23 cellular contexts compared by ENCODE assay signal in genomic region chr9:87670572-87671264, GRCh38. TPM values are rescaled to one million over a fixed set of nuclear protein-coding genes. Genes with fewer than 3 reads are reported as not detected.
A peak's percentile ranks its signal among the peaks of the same experiment; 100 is the strongest.
DNase-seq lines count a peak whose midpoint lies in the region; ATAC-seq and TF ChIP-seq lines count a peak whose summit lies in the region.
"Had no signal": no experiment of that assay in that cellular context is flagged by ENCODE, and none has a peak within 500 bp of the region (broad histone marks: within the 10 kb centered on the region; RNA-seq: fewer than 3 reads in every experiment).

No MANE protein-coding gene starts in this region.

- H3K4ac ChIP-seq in H9 (ENCODE audit: low read depth, low read length) (no peak overlapping the region), neuronal stem cell (ENCODE audit: low read length) (no peak overlapping the region)

- WGBS in H9 (ENCODE audit: extremely low coverage, insufficient read length, low lambda C conversion rate), result no CpG with 5 or more reads among the region's 18 CpGs
- no CpG with 5 or more reads among the region's 18 CpGs for WGBS in neuronal stem cell (ENCODE audit: extremely low coverage in 2 of 2, insufficient read length in 2 of 2, insufficient replicate concordance in 1 of 2), 2 donors

- H3K4me1 ChIP-seq in H9 (ENCODE audit: insufficient read depth, low read length), result no peaks in the 10 kb centered on the region
- no peaks in the 10 kb centered on the region for H3K4me1 ChIP-seq in neuronal stem cell (ENCODE audit: control insufficient read depth in 2 of 2, insufficient read depth in 1 of 2, low read depth in 1 of 2, low read length in 2 of 2)
- H3K4me1 ChIP-seq: Caco-2, Peyer's patch, SJSA1 had no signal

- CTCF ChIA-PET in activated naive CD4-positive, alpha-beta T cell treated with anti-CD3 and anti-CD28 coated beads, Interleukin-2, amount 10 ng/mL, durations not matched to agents 7 days and 5 days (lab: Charles Lee), result interaction anchor here (0.7 kb wide), 1 partner anchor 86 kb away, joined by 3 read pairs; no protein-coding TSS in a partner anchor

- H3K4me3 ChIP-seq in neuronal stem cell (ENCODE audit: low read length in 2 of 2), result no peak overlapping the region
- H3K4me3 ChIP-seq: GM12878, GM23248, Peyer's patch, SJSA1 had no signal

- H3K56ac ChIP-seq in H9 (ENCODE audit: insufficient read length, low read depth, low read length), result no peak overlapping the region

- H2AFZ ChIP-seq in H9 (ENCODE audit: low read length), result no peak overlapping the region
- H2AFZ ChIP-seq in neuronal stem cell (ENCODE audit: low read length), result no peak overlapping the region
- H2AFZ ChIP-seq: GM23248 had no signal

- no peaks in the 10 kb centered on the region for H3K27me3 ChIP-seq in H9 (ENCODE audit: insufficient read depth, low read length)
- H3K27me3 ChIP-seq in neuronal stem cell (ENCODE audit: control insufficient read depth in 3 of 3, insufficient read depth in 3 of 3, low read depth in 1 of 3, low read length in 3 of 3), result no peaks in the 10 kb centered on the region
- H3K27me3 ChIP-seq: Peyer's patch, SJSA1 had no signal

- H3K23me2 ChIP-seq in H9 (ENCODE audit: insufficient read length, low read depth, low read length, poor library complexity, severe bottlenecking), result no peaks in the 10 kb centered on the region

- H3K4me2 ChIP-seq in H9 (ENCODE audit: insufficient read depth, insufficient read length, low read length), result no peak overlapping the region
- H3K4me2 ChIP-seq in neuronal stem cell (ENCODE audit: insufficient read depth, low read length, poor library complexity, severe bottlenecking), result no peak overlapping the region

- H3T11ph ChIP-seq in H9 (ENCODE audit: low read length), result no peak overlapping the region

- H3K27me3 Mint-ChIP-seq in H9 (ENCODE audit: low read depth), result no peaks in the 10 kb centered on the region; the same call in 1 of the 2 replicates
- peaks cover 14% of the 10 kb centered on the region for H3K27me3 Mint-ChIP-seq in activated naive CD4-positive, alpha-beta T cell treated with anti-CD3 and anti-CD28 coated beads, Interleukin-2, amount 10 ng/mL, durations not matched to agents 7 days and 5 days
- H3K27me3 Mint-ChIP-seq: B cell had no signal

- H3K27ac ChIP-seq in H9 (ENCODE audit: insufficient read length, low read depth, low read length) (no peak overlapping the region), neuronal stem cell (replicated peaks; ENCODE audit: low read length) (no peak overlapping the region)
- H3K27ac ChIP-seq: GM23248, Peyer's patch, SJSA1 had no signal

- H3K9me3 ChIP-seq in H9 (ENCODE audit: control insufficient read depth, low read depth, low read length) (peaks cover 4% of the 10 kb centered on the region), neuronal stem cell (replicated peaks in 1 of 2; ENCODE audit: control insufficient read depth in 2 of 2, insufficient read depth in 1 of 2, low read depth in 1 of 2, low read length in 2 of 2) (peaks cover 17 to 24% of the 10 kb centered on the region in 2 donors)
- H3K9me3 ChIP-seq: Caco-2, Peyer's patch had no signal

- H3K18ac ChIP-seq in H9 (ENCODE audit: insufficient read length, low read depth, low read length), result no peak overlapping the region
- H3K18ac ChIP-seq in neuronal stem cell (ENCODE audit: low read length), result no peak overlapping the region

- DNase-seq in NCI-H510A treated with DMSO at 0.1 percent for 48 hours (lab: John Stamatoyannopoulos, UW), result peak; percentile 7
- DNase-seq in NCI-H510A (lab: John Stamatoyannopoulos, UW), result no peak
- peak; percentile 18 for DNase-seq in H9
- peak; percentile 53 for DNase-seq in NCI-H2171 treated with DMSO at 0.1 percent for 48 hours (lab: John Stamatoyannopoulos, UW)
- DNase-seq in neuronal stem cell (ENCODE audit: low spot score), result no peak
- no peak for DNase-seq in inferior parietal cortex (ENCODE audit: extremely low spot score)
- DNase-seq in activated naive CD4-positive, alpha-beta T cell treated with anti-CD3 and anti-CD28 coated beads, Interleukin-2, amount 10 ng/mL, durations not matched to agents 7 days and 5 days, result no peak
- DNase-seq: 8988T; Caco-2; DMS53; EL; GM23248; MM.1S; NCI-H1092 treated with DMSO at 0.1 percent for 48 hours; NCI-H1694; NCI-H524 treated with DMSO at 0.1 percent for 48 hours; NK-92 treated with Interleukin-12 subunit alpha and Interleukin-12 subunit beta, amount 100 ng/mL, for 24 hours; Peyer's patch had no signal

- no peak overlapping the region for H2BK20ac ChIP-seq in H9 (ENCODE audit: low read depth, low read length, poor library complexity, severe bottlenecking)

- H3K9me3 Mint-ChIP-seq in H9, result peaks cover 14 to 20% of the 10 kb centered on the region in 2 experiments
- H3K9me3 Mint-ChIP-seq in activated naive CD4-positive, alpha-beta T cell treated with anti-CD3 and anti-CD28 coated beads, Interleukin-2, amount 10 ng/mL, durations not matched to agents 7 days and 5 days, result peaks cover 10% of the 10 kb centered on the region

- H2BK5ac ChIP-seq in H9 (ENCODE audit: insufficient read length, low read length), result no peak overlapping the region
- no peak overlapping the region for H2BK5ac ChIP-seq in neuronal stem cell (ENCODE audit: low read length)

- H2BK120ac ChIP-seq in H9 (ENCODE audit: low read depth, low read length, poor library complexity, severe bottlenecking), result no peak overlapping the region
- H2BK120ac ChIP-seq in neuronal stem cell (ENCODE audit: low read depth, low read length), result no peak overlapping the region

- ATAC-seq in HG02852 (IDR thresholded peaks at IDR 0.05; ENCODE audit: unreplicated experiment), result no peak
- ATAC-seq: GM12878, HCT116 had no signal

- no peak for TF ChIP-seq CTCF in H9 (conservative IDR thresholded peaks at IDR 0.05)

- peaks cover 21 to 77% of the 10 kb centered on the region in 2 donors for H3K36me3 ChIP-seq in neuronal stem cell (replicated peaks in 1 of 2; ENCODE audit: control insufficient read depth in 2 of 2, insufficient read depth in 2 of 2, low read length in 2 of 2)

- no peak overlapping the region for H2BK12ac ChIP-seq in H9 (ENCODE audit: insufficient read length, low read depth, low read length)
- H2BK12ac ChIP-seq in neuronal stem cell (ENCODE audit: low read length), result no peak overlapping the region

- H3K4me3 Mint-ChIP-seq in H9, result no peak overlapping the region
- H3K4me3 Mint-ChIP-seq in activated naive CD4-positive, alpha-beta T cell treated with anti-CD3 and anti-CD28 coated beads, Interleukin-2, amount 10 ng/mL, durations not matched to agents 7 days and 5 days, result no peak overlapping the region
- H3K4me3 Mint-ChIP-seq: B cell had no signal

- H4K91ac ChIP-seq in H9 (ENCODE audit: insufficient read length, low read depth, low read length) (no peak overlapping the region), neuronal stem cell (ENCODE audit: low read depth, low read length, poor library complexity) (no peak overlapping the region)

- H4K5ac ChIP-seq in H9 (ENCODE audit: insufficient read length, low read depth, low read length), result no peak overlapping the region

- no peak overlapping the region for H3K23ac ChIP-seq in H9 (ENCODE audit: insufficient read length, low read depth, low read length)
- H3K23ac ChIP-seq in neuronal stem cell (ENCODE audit: low read depth, low read length, poor library complexity), result peak overlapping the region; percentile 76

- peaks cover 43 to 61% (median 49%) of the 10 kb centered on the region in 3 experiments for H3K36me3 Mint-ChIP-seq in H9 (ENCODE audit: insufficient read depth in 1 of 3, low read depth in 3 of 3)
- H3K36me3 Mint-ChIP-seq in activated naive CD4-positive, alpha-beta T cell treated with anti-CD3 and anti-CD28 coated beads, Interleukin-2, amount 10 ng/mL, durations not matched to agents 7 days and 5 days, result no peaks in the 10 kb centered on the region

- no peak overlapping the region for H3K14ac ChIP-seq in H9 (ENCODE audit: insufficient read depth, low read length)
- H3K14ac ChIP-seq in neuronal stem cell (ENCODE audit: low read length), result no peak overlapping the region

- H3K4me1 Mint-ChIP-seq in H9, result 0 out of 4 replicates have a peak, but pooled peaks cover 0 to 2% of the 10 kb centered on the region in 2 experiments
- H3K4me1 Mint-ChIP-seq in activated naive CD4-positive, alpha-beta T cell treated with anti-CD3 and anti-CD28 coated beads, Interleukin-2, amount 10 ng/mL, durations not matched to agents 7 days and 5 days, result peaks cover 6% of the 10 kb centered on the region
- H3K4me1 Mint-ChIP-seq: B cell had no signal

- no peaks in the 10 kb centered on the region for H3K79me1 ChIP-seq in H9 (ENCODE audit: insufficient read depth, low read depth, low read length, poor library complexity, severe bottlenecking)
- no peaks in the 10 kb centered on the region for H3K79me1 ChIP-seq in neuronal stem cell (ENCODE audit: low read depth, low read length)

- no peaks in the 10 kb centered on the region for H3K79me2 ChIP-seq in H9 (ENCODE audit: insufficient read depth, low read length)

- no peak overlapping the region for H3K9ac ChIP-seq in H9 (ENCODE audit: extremely low read depth, insufficient read length, low read length)
- H3K9ac ChIP-seq in neuronal stem cell (ENCODE audit: low read depth, low read length, poor library complexity), result peak overlapping the region; percentile 61
- H3K9ac ChIP-seq: GM23248 had no signal

- peaks cover 3% of the 10 kb centered on the region for H4K20me1 ChIP-seq in H9 (ENCODE audit: control insufficient read depth, insufficient read depth, insufficient read length)

- H3K27ac Mint-ChIP-seq in H9, result no peak overlapping the region; a peak in 1 of 7 replicates
- no peak overlapping the region for H3K27ac Mint-ChIP-seq in activated naive CD4-positive, alpha-beta T cell treated with anti-CD3 and anti-CD28 coated beads, Interleukin-2, amount 10 ng/mL, durations not matched to agents 7 days and 5 days
- H3K27ac Mint-ChIP-seq: B cell had no signal

- H4K8ac ChIP-seq in H9 (replicated peaks; ENCODE audit: insufficient read length, low read depth, low read length) (no peak overlapping the region), neuronal stem cell (ENCODE audit: low read depth, low read length) (no peak overlapping the region)

- H2BK15ac ChIP-seq in H9 (ENCODE audit: low read depth, low read length), result no peak overlapping the region
- H2BK15ac ChIP-seq in neuronal stem cell (ENCODE audit: low read length), result no peak overlapping the region

- H2AK5ac ChIP-seq in H9 (ENCODE audit: insufficient read length, low read length) (no peak overlapping the region), neuronal stem cell (ENCODE audit: low read depth, low read length) (no peak overlapping the region)

RNA-seq across cellular contexts. Expression of gene CTSL, which starts 55.2 kb away (rescaled TPM):
- total RNA-seq in H9 (2021), result 28.9 and 33.4 TPM in 2 replicates
- polyA plus RNA-seq in neuronal stem cell (2013, experiment 1 of 2), result 40.2 TPM
- 39.2 TPM for polyA plus RNA-seq in neuronal stem cell (2013, experiment 2 of 2)

Comparison
In these comparisons a context has a peak if more than half of its experiments do, and no peak if none do; other contexts are left out.
1. DNase-seq: peak in NCI-H510A treated with DMSO at 0.1 percent for 48 hours (single experiment), H9 (single experiment) and NCI-H2171 treated with DMSO at 0.1 percent for 48 hours (single experiment); none in NCI-H510A (single experiment), neuronal stem cell (single experiment), inferior parietal cortex (single experiment) and activated naive CD4-positive, alpha-beta T cell treated with anti-CD3 and anti-CD28 coated beads, Interleukin-2, amount 10 ng/mL, durations not matched to agents 7 days and 5 days (single experiment).